In genomic region chr3:4983739-4984510, GRCh38 we compare ENCODE assay signal across 8 cellular contexts. TPM values are rescaled to one million over a fixed set of nuclear protein-coding genes. Genes with fewer than 3 reads are reported as not detected.
DNase-seq lines count a peak whose midpoint lies in the region; ATAC-seq and TF ChIP-seq lines count a peak whose summit lies in the region.

No MANE protein-coding gene starts in this region.

- H3K27ac ChIP-seq in RWPE1 = peak overlapping the region; percentile 92
- H3K27ac ChIP-seq in right cardiac atrium (ENCODE audit: low read length) = peak overlapping the region; percentile 99

- H3K27ac Mint-ChIP-seq in activated naive CD4-positive, alpha-beta T cell treated with anti-CD3 and anti-CD28 coated beads, Interleukin-2, amount 10 ng/mL, durations not matched to agents 7 days and 5 days = peak overlapping the region; percentile 90

- in situ Hi-C loops in G401 (cut with HindIII; ENCODE audit: low sequenced_read_pairs) = no loop called here

- peaks cover 68% of the 10 kb centered on the region for H3K36me3 Mint-ChIP-seq in activated naive CD4-positive, alpha-beta T cell treated with anti-CD3 and anti-CD28 coated beads, Interleukin-2, amount 10 ng/mL, durations not matched to agents 7 days and 5 days

- POLR2A ChIA-PET in RWPE1 (lab: Yijun Ruan, JAX; ENCODE audit: low non-redundant PET) = interaction anchor here (4.2 kb wide), 1 partner anchor 38 kb away, joined by 19 read pairs; no protein-coding TSS in a partner anchor

- H3K4me1 Mint-ChIP-seq in activated naive CD4-positive, alpha-beta T cell treated with anti-CD3 and anti-CD28 coated beads, Interleukin-2, amount 10 ng/mL, durations not matched to agents 7 days and 5 days = peaks cover 72% of the 10 kb centered on the region

- no peaks in the 10 kb centered on the region for H3K9me3 ChIP-seq in right cardiac atrium (ENCODE audit: control insufficient read depth, low read length)

- peak overlapping the region; percentile 41 for H3K4me3 ChIP-seq in right cardiac atrium (ENCODE audit: low read length)

- H3K4me3 Mint-ChIP-seq in activated naive CD4-positive, alpha-beta T cell treated with anti-CD3 and anti-CD28 coated beads, Interleukin-2, amount 10 ng/mL, durations not matched to agents 7 days and 5 days = peak overlapping the region; percentile 97

- CTCF ChIA-PET in RWPE1 (lab: Yijun Ruan, JAX) = interaction anchor here (0.6 to 2.0 kb wide), 5 partner anchors 39 to 328 kb away, joined by 3 to 8 read pairs (median 4); no protein-coding TSS in a partner anchor
- CTCF ChIA-PET in activated naive CD4-positive, alpha-beta T cell treated with anti-CD3 and anti-CD28 coated beads, Interleukin-2, amount 10 ng/mL, durations not matched to agents 7 days and 5 days (lab: Charles Lee) = interaction anchor here (0.8 to 11.3 kb wide), 15 partner anchors 8 to 274 kb away, joined by 3 to 112 read pairs (median 5); no protein-coding TSS in a partner anchor

- peak; percentile 62 for DNase-seq in RWPE1 (ENCODE audit: low spot score)
- DNase-seq in activated naive CD4-positive, alpha-beta T cell treated with anti-CD3 and anti-CD28 coated beads, Interleukin-2, amount 10 ng/mL, durations not matched to agents 7 days and 5 days = peak; percentile 64
- peak in 2 of 3 donors; percentile 69 to 77 for DNase-seq in right cardiac atrium
- DNase-seq in stimulated activated CD4-positive, alpha-beta T cell treated with anti-CD3 and anti-CD28 coated beads, Interleukin-1b, Interleukin-23, amount 100 ng/mL, for 4 hours (ENCODE audit: low read depth in 2 of 2) = peak; percentile 36 to 63
- DNase-seq in NCI-H774 (lab: John Stamatoyannopoulos, UW) = no peak
- no peak for DNase-seq in G401 (ENCODE audit: low spot score)

- intact Hi-C loops in right cardiac atrium (cut with DNase I) = loop anchor here (5.0 to 10.0 kb wide), 6 partner anchors 33 to 262 kb away; no protein-coding TSS in a partner anchor

- H3K4me1 ChIP-seq in right cardiac atrium (ENCODE audit: control insufficient read depth, insufficient read depth, low read length) = peaks cover 7% of the 10 kb centered on the region

- no peak for TF ChIP-seq CTCF in RWPE1 (conservative IDR thresholded peaks at IDR 0.05; ENCODE audit: low read depth)

- H3K27me3 Mint-ChIP-seq in activated naive CD4-positive, alpha-beta T cell treated with anti-CD3 and anti-CD28 coated beads, Interleukin-2, amount 10 ng/mL, durations not matched to agents 7 days and 5 days = peaks cover 2% of the 10 kb centered on the region

- 22% methylated on average over 16 of the region's 16 CpGs for WGBS in right cardiac atrium

- H3K27me3 ChIP-seq in right cardiac atrium (ENCODE audit: control insufficient read depth, insufficient read depth) = no peaks in the 10 kb centered on the region

- ATAC-seq in HG02973 (IDR thresholded peaks at IDR 0.05; ENCODE audit: unreplicated experiment) (peak; percentile 46), right cardiac atrium (peak in 1 of 2 donors; percentile 1)

- peak; percentile 50 for TF ChIP-seq POLR2A in GM18526 (IDR thresholded peaks at IDR 0.05; ENCODE audit: extremely low read depth, insufficient read length)

- H3K9me3 Mint-ChIP-seq in activated naive CD4-positive, alpha-beta T cell treated with anti-CD3 and anti-CD28 coated beads, Interleukin-2, amount 10 ng/mL, durations not matched to agents 7 days and 5 days = no peaks in the 10 kb centered on the region

RNA-seq across cellular contexts. Expression of gene BHLHE40, which starts 4.7 kb away (rescaled TPM):
- 10 to 100 TPM; 33.6 to 65.9 (median 39.2) TPM for total RNA-seq in right cardiac atrium
- 22.9 TPM for polyA plus RNA-seq in right cardiac atrium
- total RNA-seq in G401 (2014; rRNA removed; shearing (Covaris generic)) = 6.6 and 7.2 TPM in 2 replicates

Comparison
In these comparisons a context has a peak if more than half of its experiments do, and no peak if none do; other contexts are left out.
1. DNase-seq: peak in RWPE1 (single experiment), activated naive CD4-positive, alpha-beta T cell treated with anti-CD3 and anti-CD28 coated beads, Interleukin-2, amount 10 ng/mL, durations not matched to agents 7 days and 5 days (single experiment), right cardiac atrium (2 of 3) and stimulated activated CD4-positive, alpha-beta T cell treated with anti-CD3 and anti-CD28 coated beads, Interleukin-1b, Interleukin-23, amount 100 ng/mL, for 4 hours (2 of 2); none in NCI-H774 (single experiment) and G401 (single experiment).